In the genomic region with DNA sequence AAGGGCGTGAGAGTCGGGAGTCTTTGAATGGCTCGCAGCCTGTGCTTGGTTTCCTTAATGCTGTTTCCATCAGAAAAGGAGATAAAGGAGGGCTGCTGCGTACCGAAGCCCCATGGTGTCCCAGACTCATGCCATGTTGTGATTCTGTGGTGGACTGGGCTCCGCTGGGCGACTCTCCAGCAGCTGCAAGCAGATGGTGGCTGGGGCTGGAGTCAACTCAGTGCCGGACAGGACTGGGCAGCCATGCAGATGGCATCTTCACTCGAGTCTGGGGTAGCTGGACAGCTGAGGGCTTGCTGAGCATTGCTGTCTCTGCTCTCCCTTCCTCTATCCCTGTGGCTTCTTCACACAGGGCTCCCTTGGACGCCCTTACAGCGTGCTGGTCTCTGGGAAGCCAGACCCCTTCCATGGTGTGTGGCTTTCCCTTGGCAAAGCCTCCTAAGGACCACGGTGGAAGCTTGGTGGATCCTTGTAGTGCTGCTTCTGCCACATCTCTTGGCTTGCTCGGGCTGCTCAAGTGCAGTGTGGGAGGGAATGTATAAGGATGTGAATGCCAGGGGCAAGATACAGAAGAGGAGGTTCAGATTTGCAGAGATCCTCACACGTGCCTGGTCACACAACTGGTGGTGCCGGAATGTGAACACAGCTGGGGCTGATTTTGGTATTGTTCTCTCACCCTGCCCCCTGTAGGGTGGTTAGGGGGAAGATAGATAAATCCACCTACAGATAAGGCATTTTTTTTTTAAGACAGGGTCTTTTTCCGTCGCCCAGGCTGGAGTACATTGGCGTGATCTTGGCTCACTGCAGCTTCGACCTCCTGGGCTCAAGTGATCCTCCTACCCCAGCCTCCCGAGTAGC, we compare ENCODE assay signal across 15 cellular contexts. TPM values are rescaled to one million over a fixed set of nuclear protein-coding genes. Genes with fewer than 3 reads are reported as not detected.
DNase-seq lines count a peak whose midpoint lies in the region; ATAC-seq and TF ChIP-seq lines count a peak whose summit lies in the region.
"Had no signal": no experiment of that assay in that cellular context is flagged by ENCODE, and none has a peak within 500 bp of the region (broad histone marks: within the 10 kb centered on the region; RNA-seq: fewer than 3 reads in every experiment).

No MANE protein-coding gene starts in this region.

- TF ChIP-seq CTCF in PC-3 (conservative IDR thresholded peaks at IDR 0.05; ENCODE audit: low read depth, low read length) = no peak

- H3K4me3 ChIP-seq in BLaER1 = no peak overlapping the region
- H3K4me3 ChIP-seq in GM08714 (ENCODE audit: low read length) = peak overlapping the region; percentile 19; the same call in 1 of the 2 replicates
- no peak overlapping the region for H3K4me3 ChIP-seq in PC-3 (ENCODE audit: low read length)
- H3K4me3 ChIP-seq: ascending aorta, hepatocyte, lung, sigmoid colon had no signal

- no TSS peak for BruUV-seq in PC-3 (replicated peaks; lab: Mats Ljungman, UMichigan)

- no peaks in the 10 kb centered on the region for H3K9me3 Mint-ChIP-seq in activated CD8-positive, alpha-beta memory T cell treated with anti-CD3 and anti-CD28 coated beads, Interleukin-2, amount 10 ng/mL, durations not matched to agents 7 days and 5 days (ENCODE audit: low read depth)

- peaks cover 8% of the 10 kb centered on the region; the same call in 1 of the 2 replicates for H3K9me3 ChIP-seq in BLaER1
- no peaks in the 10 kb centered on the region for H3K9me3 ChIP-seq in PC-3 (ENCODE audit: low read length)
- H3K9me3 ChIP-seq: ascending aorta, sigmoid colon had no signal

- POLR2A ChIA-PET in PC-3 (lab: Charles Lee; ENCODE audit: unreplicated experiment) = no interaction called here

- no peaks in the 10 kb centered on the region for H3K27me3 Mint-ChIP-seq in activated CD8-positive, alpha-beta memory T cell treated with anti-CD3 and anti-CD28 coated beads, Interleukin-2, amount 10 ng/mL, durations not matched to agents 7 days and 5 days

- intact Hi-C loops in PC-3 (cut with micrococcal nuclease) = no loop called here

- peak overlapping the region; percentile 69; the same call in 1 of the 2 replicates for H3K27ac ChIP-seq in BLaER1
- no peak overlapping the region for H3K27ac ChIP-seq in PC-3 (ENCODE audit: low read length)
- H3K27ac ChIP-seq: ascending aorta, hepatocyte, sigmoid colon had no signal

- H4K20me1 ChIP-seq in BLaER1 (peaks cover 63% of the 10 kb centered on the region), PC-3 (ENCODE audit: low read length) (no peaks in the 10 kb centered on the region)

- H3K4me3 Mint-ChIP-seq in activated CD8-positive, alpha-beta memory T cell treated with anti-CD3 and anti-CD28 coated beads, Interleukin-2, amount 10 ng/mL, durations not matched to agents 7 days and 5 days = no peak overlapping the region

- peaks cover 92% of the 10 kb centered on the region for H3K79me2 ChIP-seq in PC-3 (ENCODE audit: low read length)

- H3K4me1 Mint-ChIP-seq in activated CD8-positive, alpha-beta memory T cell treated with anti-CD3 and anti-CD28 coated beads, Interleukin-2, amount 10 ng/mL, durations not matched to agents 7 days and 5 days = peaks cover 33% of the 10 kb centered on the region

- H3K27me3 ChIP-seq in BLaER1 (no peaks in the 10 kb centered on the region), PC-3 (ENCODE audit: low read length) (no peaks in the 10 kb centered on the region)
- H3K27me3 ChIP-seq: ascending aorta, hepatocyte, sigmoid colon had no signal

- H3K9me2 ChIP-seq in PC-3 (replicated peaks; ENCODE audit: low read length) = no peaks in the 10 kb centered on the region

- H3K9ac ChIP-seq in BLaER1 = no peak overlapping the region
- H3K9ac ChIP-seq in PC-3 (ENCODE audit: low read length) = no peak overlapping the region

- no peak overlapping the region for H2AFZ ChIP-seq in PC-3 (ENCODE audit: low read length)
- H2AFZ ChIP-seq: hepatocyte had no signal

- ATAC-seq in PC-3 (peak; percentile 21; the same call in 1 of the 2 replicates), esophagus mucosa (peak; percentile 29)
- no peak for ATAC-seq in activated CD8-positive, alpha-beta memory T cell treated with anti-CD3 and anti-CD28 coated beads, Interleukin-2, amount 10 ng/mL, durations not matched to agents 7 days and 5 days

- no peak for DNase-seq in PC-3
- DNase-seq in activated CD8-positive, alpha-beta memory T cell treated with anti-CD3 and anti-CD28 coated beads, Interleukin-2, amount 50 U/mL, for 48 hours = no peak
- DNase-seq in T-helper 1 cell = no peak
- no peak for DNase-seq in activated CD8-positive, alpha-beta memory T cell treated with anti-CD3 and anti-CD28 coated beads, Interleukin-2, amount 10 ng/mL, durations not matched to agents 7 days and 5 days
- DNase-seq: activated gamma-delta T cell, islet precursor cell, NCI-H748 treated with DMSO at 0.1 percent for 48 hours, sigmoid colon, SW 1271 had no signal

- peaks cover 23% of the 10 kb centered on the region for H3K36me3 Mint-ChIP-seq in activated CD8-positive, alpha-beta memory T cell treated with anti-CD3 and anti-CD28 coated beads, Interleukin-2, amount 10 ng/mL, durations not matched to agents 7 days and 5 days

- H3F3A ChIP-seq in PC-3 (ENCODE audit: low read length, unreplicated experiment) = no peaks in the 10 kb centered on the region

- H3K36me3 ChIP-seq in BLaER1 = peaks cover 27% of the 10 kb centered on the region
- no peaks in the 10 kb centered on the region for H3K36me3 ChIP-seq in PC-3 (ENCODE audit: low read depth, low read length)
- H3K36me3 ChIP-seq: ascending aorta, sigmoid colon had no signal

- H3K27ac Mint-ChIP-seq in activated CD8-positive, alpha-beta memory T cell treated with anti-CD3 and anti-CD28 coated beads, Interleukin-2, amount 10 ng/mL, durations not matched to agents 7 days and 5 days = no peak overlapping the region

- H3K4me1 ChIP-seq in BLaER1 (peaks cover 60% of the 10 kb centered on the region), PC-3 (ENCODE audit: insufficient read depth, low read length) (no peaks in the 10 kb centered on the region)
- H3K4me1 ChIP-seq: ascending aorta, sigmoid colon had no signal

- peak overlapping the region; percentile 83; the same call in 1 of the 2 replicates for H3K4me2 ChIP-seq in BLaER1
- H3K4me2 ChIP-seq in PC-3 (ENCODE audit: low read length) = no peak overlapping the region
- H3K4me2 ChIP-seq: hepatocyte had no signal

- CTCF ChIA-PET in PC-3 (lab: Charles Lee) = no interaction called here
- CTCF ChIA-PET in activated CD8-positive, alpha-beta memory T cell treated with anti-CD3 and anti-CD28 coated beads, Interleukin-2, amount 10 ng/mL, durations not matched to agents 7 days and 5 days (lab: Charles Lee) = interaction anchor here (1.0 to 2.1 kb wide), 3 partner anchors 10 to 241 kb away, joined by 3 to 7 read pairs (median 3); a partner anchor contains a TSS

RNA-seq across cellular contexts. Expression of a gene that starts 9.0 kb away (rescaled TPM):
- total RNA-seq in PC-3 (2014; rRNA removed) (22.3 and 25.2 TPM in 2 replicates), esophagus mucosa (4.3 TPM)
- total RNA-seq in activated CD8-positive, alpha-beta memory T cell treated with anti-CD3 and anti-CD28 coated beads, Interleukin-2, amount 10 ng/mL, durations not matched to agents 7 days and 5 days = 10 to 100 TPM; 20.5 to 26.7 TPM

RNA-seq across cellular contexts. Expression of a gene that starts 43.0 kb away (rescaled TPM):
- total RNA-seq in PC-3 (2014; rRNA removed) (108 and 115 TPM in 2 replicates), esophagus mucosa (32.0 TPM)
- total RNA-seq in activated CD8-positive, alpha-beta memory T cell treated with anti-CD3 and anti-CD28 coated beads, Interleukin-2, amount 10 ng/mL, durations not matched to agents 7 days and 5 days = 10 to 100 TPM; 53.9 to 72.2 TPM
